12 cellular contexts compared by ENCODE assay signal in the genomic region with DNA sequence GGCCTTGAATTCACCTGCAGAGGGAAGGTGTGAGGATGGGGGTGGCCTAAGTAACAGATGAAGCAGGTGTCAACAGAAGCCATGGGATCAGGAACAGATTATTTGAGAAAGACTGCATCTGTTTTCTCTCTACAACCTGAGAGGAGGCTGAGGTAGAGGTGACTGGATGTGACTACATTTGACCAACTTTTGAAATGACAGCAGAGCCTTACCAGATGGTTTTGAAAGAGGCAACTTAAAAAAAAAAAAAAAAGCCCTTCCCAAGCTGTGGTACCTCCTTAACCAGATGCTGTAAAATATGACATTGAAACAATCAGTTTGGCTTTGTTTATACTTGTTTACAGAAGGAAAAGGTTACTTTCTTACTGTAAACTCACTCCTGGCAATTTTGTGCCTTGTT.
A peak's percentile ranks its signal among the peaks of the same experiment; 100 is the strongest.
DNase-seq lines count a peak whose midpoint lies in the region; ATAC-seq, FAIRE-seq and TF ChIP-seq lines count a peak whose summit lies in the region.
"Had no signal": no experiment of that assay in that cellular context is flagged by ENCODE, and none has a peak within 500 bp of the region (broad histone marks: within the 10 kb centered on the region; RNA-seq: fewer than 3 reads in every experiment).

No MANE protein-coding gene starts in this region.

- H3K36me3 ChIP-seq in breast epithelium: no peaks in the 10 kb centered on the region

- peaks cover 0 to 1% (median 1%) of the 10 kb centered on the region in 3 donors for H3K27me3 Mint-ChIP-seq in immature natural killer cell (ENCODE audit: low read depth in 3 of 3)
- peaks cover 13% of the 10 kb centered on the region for H3K27me3 Mint-ChIP-seq in activated naive CD4-positive, alpha-beta T cell treated with anti-CD3 and anti-CD28 coated beads, Interleukin-2, amount 10 ng/mL, durations not matched to agents 7 days and 5 days

- H3K27me3 ChIP-seq in breast epithelium: no peaks in the 10 kb centered on the region

- peak overlapping the region in 4 of 6 donors; percentile 45 to 74 (median 56) for H3K27ac Mint-ChIP-seq in immature natural killer cell
- H3K27ac Mint-ChIP-seq in activated naive CD4-positive, alpha-beta T cell treated with anti-CD3 and anti-CD28 coated beads, Interleukin-2, amount 10 ng/mL, durations not matched to agents 7 days and 5 days: no peak overlapping the region
- H3K27ac Mint-ChIP-seq: activated naive CD8-positive, alpha-beta T cell had no signal

- no peaks in the 10 kb centered on the region for H3K9me3 ChIP-seq in breast epithelium

- ATAC-seq in GM21360 (IDR thresholded peaks at IDR 0.05; ENCODE audit: unreplicated experiment): peak; percentile 39
- peak; percentile 24 for ATAC-seq in HG03097 (IDR thresholded peaks at IDR 0.05; ENCODE audit: low FRiP score, unreplicated experiment)
- no peak for ATAC-seq in omental fat pad (ENCODE audit: low FRiP score)

- peak overlapping the region in 1 of 2 donors; percentile 43 for H3K27ac ChIP-seq in breast epithelium

- H3K9me3 Mint-ChIP-seq in immature natural killer cell: peaks cover 0 to 12% (median 7%) of the 10 kb centered on the region in 6 donors
- H3K9me3 Mint-ChIP-seq in activated naive CD4-positive, alpha-beta T cell treated with anti-CD3 and anti-CD28 coated beads, Interleukin-2, amount 10 ng/mL, durations not matched to agents 7 days and 5 days: peaks cover 4% of the 10 kb centered on the region

- TF ChIP-seq POLR2A in breast epithelium (IDR thresholded peaks at IDR 0.05): no peak

- CTCF ChIA-PET in activated naive CD4-positive, alpha-beta T cell treated with anti-CD3 and anti-CD28 coated beads, Interleukin-2, amount 10 ng/mL, durations not matched to agents 7 days and 5 days (lab: Charles Lee): no interaction called here

- no peak for DNase-seq in GM18507 (ENCODE audit: extremely low spot score, insufficient read length, low read depth)
- no peak for DNase-seq in immature natural killer cell
- no peak for DNase-seq in NCI-H128 (lab: John Stamatoyannopoulos, UW; ENCODE audit: unreplicated experiment)
- DNase-seq in omental fat pad (ENCODE audit: low spot score): no peak
- no peak for DNase-seq in breast epithelium (ENCODE audit: low spot score in 2 of 2)
- DNase-seq in activated naive CD4-positive, alpha-beta T cell treated with anti-CD3 and anti-CD28 coated beads, Interleukin-2, amount 10 ng/mL, durations not matched to agents 7 days and 5 days: no peak
- DNase-seq: Karpas-422 had no signal

- peaks cover 37 to 58% of the 10 kb centered on the region in 2 donors for H3K4me1 Mint-ChIP-seq in immature natural killer cell
- H3K4me1 Mint-ChIP-seq in activated naive CD4-positive, alpha-beta T cell treated with anti-CD3 and anti-CD28 coated beads, Interleukin-2, amount 10 ng/mL, durations not matched to agents 7 days and 5 days: no peaks in the 10 kb centered on the region

- peak; percentile 64 for FAIRE-seq in GM18507 (lab: Jason Lieb, UNC)
- FAIRE-seq: D721Med, islet of Langerhans had no signal

- H3K4me1 ChIP-seq in breast epithelium: peaks cover under 1 to 7% of the 10 kb centered on the region in 2 donors

- TF ChIP-seq CTCF in omental fat pad (IDR thresholded peaks at IDR 0.05): no peak
- no peak for TF ChIP-seq CTCF in breast epithelium (IDR thresholded peaks at IDR 0.05)

- intact Hi-C loops in breast epithelium (cut with DNase I; ENCODE audit: low total_unique reads): no loop called here

- H3K36me3 Mint-ChIP-seq in immature natural killer cell: peaks cover 0 to 8% (median 0%) of the 10 kb centered on the region in 3 donors
- no peaks in the 10 kb centered on the region for H3K36me3 Mint-ChIP-seq in activated naive CD4-positive, alpha-beta T cell treated with anti-CD3 and anti-CD28 coated beads, Interleukin-2, amount 10 ng/mL, durations not matched to agents 7 days and 5 days
- H3K36me3 Mint-ChIP-seq: activated naive CD8-positive, alpha-beta T cell had no signal

- no peak overlapping the region for H3K4me3 Mint-ChIP-seq in immature natural killer cell
- H3K4me3 Mint-ChIP-seq in activated naive CD4-positive, alpha-beta T cell treated with anti-CD3 and anti-CD28 coated beads, Interleukin-2, amount 10 ng/mL, durations not matched to agents 7 days and 5 days: no peak overlapping the region
- H3K4me3 Mint-ChIP-seq: activated naive CD8-positive, alpha-beta T cell had no signal

- no peak overlapping the region for H3K4me3 ChIP-seq in breast epithelium
